In the genomic region with DNA sequence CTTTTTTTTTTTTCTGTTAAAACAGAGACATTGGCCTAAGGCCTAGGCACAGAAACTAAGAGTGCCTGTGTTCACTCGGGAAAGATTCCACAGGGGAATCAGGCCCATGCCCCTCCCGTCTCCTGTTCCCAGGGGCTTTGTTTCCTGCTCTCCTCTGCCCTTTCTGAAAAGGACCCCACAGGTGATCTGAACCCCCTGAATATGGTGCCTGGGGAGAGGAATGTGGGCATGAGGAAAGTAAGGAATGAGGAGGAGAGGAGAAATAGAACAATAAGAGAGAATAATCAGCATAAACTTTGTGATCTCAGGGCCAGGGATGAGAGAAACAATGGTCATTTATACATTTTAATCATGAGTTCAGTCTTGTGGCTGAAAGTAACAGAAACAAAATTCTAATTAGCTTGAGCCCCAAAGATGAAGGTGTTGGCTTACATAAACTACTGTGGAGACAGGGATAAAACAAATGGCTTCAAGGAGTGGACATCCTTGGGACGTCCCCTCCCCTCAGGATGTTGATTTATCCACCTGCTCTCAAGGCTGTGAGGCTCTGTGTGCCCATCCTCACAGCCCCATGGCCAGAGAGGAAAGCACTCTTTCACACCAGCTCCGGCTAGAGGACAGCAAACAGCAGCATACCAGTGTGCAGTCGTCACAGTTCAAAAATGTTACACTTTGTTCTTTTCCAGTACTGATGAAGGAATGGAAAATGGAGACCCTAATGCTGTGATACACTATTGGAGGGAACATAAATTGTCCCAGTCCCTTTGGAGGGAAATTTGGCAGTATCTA, we compare ENCODE assay signal across 1 cellular context.
TF ChIP-seq lines count a peak whose summit lies in the region.

No MANE protein-coding gene starts in this region.

TF ChIP-seq in HepG2, 621 proteins besides CTCF, POLR2A, EP300 and RAD21 (continued from another document and continues in another):
- TF ChIP-seq ZNF629 (CRISPR knock-in tag; conservative IDR thresholded peaks at IDR 0.05) = 0 out of 2 replicates have a peak, but pooled peaks have one; percentile 26
- TF ChIP-seq MATR3 (CRISPR knock-in tag; IDR thresholded peaks at IDR 0.05) = no peak
- TF ChIP-seq ZNF556 (CRISPR knock-in tag; IDR thresholded peaks at IDR 0.05; ENCODE audit: borderline replicate concordance) = peak; percentile 60; the same call in 1 of the 2 replicates
- TF ChIP-seq MAFK (conservative IDR thresholded peaks at IDR 0.05 in 1 of 2, IDR thresholded peaks at IDR 0.05 in 1 of 2; ENCODE audit: low read length in 2 of 2) = no peak
- no peak for TF ChIP-seq ZNF567 (CRISPR knock-in tag; IDR thresholded peaks at IDR 0.05; ENCODE audit: borderline replicate concordance)
- TF ChIP-seq, protein P1, sequence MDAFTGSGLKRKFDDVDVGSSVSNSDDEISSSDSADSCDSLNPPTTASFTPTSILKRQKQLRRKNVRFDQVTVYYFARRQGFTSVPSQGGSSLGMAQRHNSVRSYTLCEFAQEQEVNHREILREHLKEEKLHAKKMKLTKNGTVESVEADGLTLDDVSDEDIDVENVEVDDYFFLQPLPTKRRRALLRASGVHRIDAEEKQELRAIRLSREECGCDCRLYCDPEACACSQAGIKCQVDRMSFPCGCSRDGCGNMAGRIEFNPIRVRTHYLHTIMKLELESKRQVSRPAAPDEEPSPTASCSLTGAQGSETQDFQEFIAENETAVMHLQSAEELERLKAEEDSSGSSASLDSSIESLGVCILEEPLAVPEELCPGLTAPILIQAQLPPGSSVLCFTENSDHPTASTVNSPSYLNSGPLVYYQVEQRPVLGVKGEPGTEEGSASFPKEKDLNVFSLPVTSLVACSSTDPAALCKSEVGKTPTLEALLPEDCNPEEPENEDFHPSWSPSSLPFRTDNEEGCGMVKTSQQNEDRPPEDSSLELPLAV (CRISPR knock-in tag; conservative IDR thresholded peaks at IDR 0.05; ENCODE audit: low read depth) = no peak
- TF ChIP-seq ZNF12 (CRISPR knock-in tag; IDR thresholded peaks at IDR 0.05) = 0 out of 2 replicates have a peak, but pooled peaks have one; percentile 51
- peak; percentile 53; the same call in 1 of the 2 replicates for TF ChIP-seq NR2C2 (CRISPR knock-in tag; IDR thresholded peaks at IDR 0.05; ENCODE audit: borderline replicate concordance)
- TF ChIP-seq GPN1 (CRISPR knock-in tag; IDR thresholded peaks at IDR 0.05; ENCODE audit: borderline replicate concordance) = no peak
- no peak for TF ChIP-seq ZNF841 (CRISPR knock-in tag; IDR thresholded peaks at IDR 0.05; ENCODE audit: borderline replicate concordance)
- TF ChIP-seq TBX3 (IDR thresholded peaks at IDR 0.05; ENCODE audit: borderline replicate concordance) = peak; percentile 49; the same call in 1 of the 2 replicates
- TF ChIP-seq, protein P2, sequence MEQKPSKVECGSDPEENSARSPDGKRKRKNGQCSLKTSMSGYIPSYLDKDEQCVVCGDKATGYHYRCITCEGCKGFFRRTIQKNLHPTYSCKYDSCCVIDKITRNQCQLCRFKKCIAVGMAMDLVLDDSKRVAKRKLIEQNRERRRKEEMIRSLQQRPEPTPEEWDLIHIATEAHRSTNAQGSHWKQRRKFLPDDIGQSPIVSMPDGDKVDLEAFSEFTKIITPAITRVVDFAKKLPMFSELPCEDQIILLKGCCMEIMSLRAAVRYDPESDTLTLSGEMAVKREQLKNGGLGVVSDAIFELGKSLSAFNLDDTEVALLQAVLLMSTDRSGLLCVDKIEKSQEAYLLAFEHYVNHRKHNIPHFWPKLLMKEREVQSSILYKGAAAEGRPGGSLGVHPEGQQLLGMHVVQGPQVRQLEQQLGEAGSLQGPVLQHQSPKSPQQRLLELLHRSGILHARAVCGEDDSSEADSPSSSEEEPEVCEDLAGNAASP (CRISPR knock-in tag; IDR thresholded peaks at IDR 0.05; ENCODE audit: borderline replicate concordance) = 0 out of 2 replicates have a peak, but pooled peaks have one; percentile 34
- no peak for TF ChIP-seq ZNF350 (CRISPR knock-in tag; IDR thresholded peaks at IDR 0.05; ENCODE audit: borderline replicate concordance, low read depth)
- no peak for TF ChIP-seq CHD2 (IDR thresholded peaks at IDR 0.05; ENCODE audit: low read depth, low read length)
- no peak for TF ChIP-seq ZNF790 (CRISPR knock-in tag; IDR thresholded peaks at IDR 0.05; ENCODE audit: borderline replicate concordance)
- TF ChIP-seq, protein P3, sequence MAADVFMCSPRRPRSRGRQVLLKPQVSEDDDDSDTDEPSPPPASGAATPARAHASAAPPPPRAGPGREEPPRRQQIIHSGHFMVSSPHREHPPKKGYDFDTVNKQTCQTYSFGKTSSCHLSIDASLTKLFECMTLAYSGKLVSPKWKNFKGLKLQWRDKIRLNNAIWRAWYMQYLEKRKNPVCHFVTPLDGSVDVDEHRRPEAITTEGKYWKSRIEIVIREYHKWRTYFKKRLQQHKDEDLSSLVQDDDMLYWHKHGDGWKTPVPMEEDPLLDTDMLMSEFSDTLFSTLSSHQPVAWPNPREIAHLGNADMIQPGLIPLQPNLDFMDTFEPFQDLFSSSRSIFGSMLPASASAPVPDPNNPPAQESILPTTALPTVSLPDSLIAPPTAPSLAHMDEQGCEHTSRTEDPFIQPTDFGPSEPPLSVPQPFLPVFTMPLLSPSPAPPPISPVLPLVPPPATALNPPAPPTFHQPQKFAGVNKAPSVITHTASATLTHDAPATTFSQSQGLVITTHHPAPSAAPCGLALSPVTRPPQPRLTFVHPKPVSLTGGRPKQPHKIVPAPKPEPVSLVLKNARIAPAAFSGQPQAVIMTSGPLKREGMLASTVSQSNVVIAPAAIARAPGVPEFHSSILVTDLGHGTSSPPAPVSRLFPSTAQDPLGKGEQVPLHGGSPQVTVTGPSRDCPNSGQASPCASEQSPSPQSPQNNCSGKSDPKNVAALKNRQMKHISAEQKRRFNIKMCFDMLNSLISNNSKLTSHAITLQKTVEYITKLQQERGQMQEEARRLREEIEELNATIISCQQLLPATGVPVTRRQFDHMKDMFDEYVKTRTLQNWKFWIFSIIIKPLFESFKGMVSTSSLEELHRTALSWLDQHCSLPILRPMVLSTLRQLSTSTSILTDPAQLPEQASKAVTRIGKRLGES (CRISPR knock-in tag; IDR thresholded peaks at IDR 0.05; ENCODE audit: borderline replicate concordance) = no peak
- no peak for TF ChIP-seq HNF1A (IDR thresholded peaks at IDR 0.05; ENCODE audit: low read depth)
- no peak for TF ChIP-seq HNF1A (CRISPR knock-in tag; IDR thresholded peaks at IDR 0.05; ENCODE audit: borderline replicate concordance)
- TF ChIP-seq ZNF746 (CRISPR knock-in tag; IDR thresholded peaks at IDR 0.05) = no peak
- TF ChIP-seq SPEN (CRISPR knock-in tag; IDR thresholded peaks at IDR 0.05; ENCODE audit: low read depth) = peak; percentile 54; the same call in 1 of the 2 replicates
- peak; percentile 30; the same call in 1 of the 2 replicates for TF ChIP-seq ZNF441 (CRISPR knock-in tag; IDR thresholded peaks at IDR 0.05; ENCODE audit: borderline replicate concordance)
- TF ChIP-seq NKX3-1 (CRISPR knock-in tag; IDR thresholded peaks at IDR 0.05) = no peak
- TF ChIP-seq ZNF557 (CRISPR knock-in tag; IDR thresholded peaks at IDR 0.05) = no peak
- TF ChIP-seq RNF2 (conservative IDR thresholded peaks at IDR 0.05; ENCODE audit: low read depth) = no peak
- TF ChIP-seq KMT2A (CRISPR knock-in tag; IDR thresholded peaks at IDR 0.05) = no peak
- TF ChIP-seq TGIF2 (CRISPR knock-in tag; IDR thresholded peaks at IDR 0.05) = no peak
- no peak for TF ChIP-seq ZFP36L1 (CRISPR knock-in tag; IDR thresholded peaks at IDR 0.05)
- peak; percentile 47; the same call in 1 of the 2 replicates for TF ChIP-seq ZNF891 (CRISPR knock-in tag; IDR thresholded peaks at IDR 0.05)
- TF ChIP-seq IRF2 (CRISPR knock-in tag; IDR thresholded peaks at IDR 0.05) = peak; percentile 83
- TF ChIP-seq, protein P4, sequence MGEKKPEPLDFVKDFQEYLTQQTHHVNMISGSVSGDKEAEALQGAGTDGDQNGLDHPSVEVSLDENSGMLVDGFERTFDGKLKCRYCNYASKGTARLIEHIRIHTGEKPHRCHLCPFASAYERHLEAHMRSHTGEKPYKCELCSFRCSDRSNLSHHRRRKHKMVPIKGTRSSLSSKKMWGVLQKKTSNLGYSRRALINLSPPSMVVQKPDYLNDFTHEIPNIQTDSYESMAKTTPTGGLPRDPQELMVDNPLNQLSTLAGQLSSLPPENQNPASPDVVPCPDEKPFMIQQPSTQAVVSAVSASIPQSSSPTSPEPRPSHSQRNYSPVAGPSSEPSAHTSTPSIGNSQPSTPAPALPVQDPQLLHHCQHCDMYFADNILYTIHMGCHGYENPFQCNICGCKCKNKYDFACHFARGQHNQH (CRISPR knock-in tag; IDR thresholded peaks at IDR 0.05) = peak; percentile 93
- TF ChIP-seq MIXL1 (CRISPR knock-in tag; IDR thresholded peaks at IDR 0.05) = peak; percentile 49; the same call in 1 of the 2 replicates
- TF ChIP-seq GLI4 (CRISPR knock-in tag; IDR thresholded peaks at IDR 0.05; ENCODE audit: borderline replicate concordance) = peak; percentile 37; the same call in 1 of the 2 replicates
- no peak for TF ChIP-seq ATRX (CRISPR knock-in tag; IDR thresholded peaks at IDR 0.05; ENCODE audit: borderline replicate concordance)
- TF ChIP-seq, protein P5, sequence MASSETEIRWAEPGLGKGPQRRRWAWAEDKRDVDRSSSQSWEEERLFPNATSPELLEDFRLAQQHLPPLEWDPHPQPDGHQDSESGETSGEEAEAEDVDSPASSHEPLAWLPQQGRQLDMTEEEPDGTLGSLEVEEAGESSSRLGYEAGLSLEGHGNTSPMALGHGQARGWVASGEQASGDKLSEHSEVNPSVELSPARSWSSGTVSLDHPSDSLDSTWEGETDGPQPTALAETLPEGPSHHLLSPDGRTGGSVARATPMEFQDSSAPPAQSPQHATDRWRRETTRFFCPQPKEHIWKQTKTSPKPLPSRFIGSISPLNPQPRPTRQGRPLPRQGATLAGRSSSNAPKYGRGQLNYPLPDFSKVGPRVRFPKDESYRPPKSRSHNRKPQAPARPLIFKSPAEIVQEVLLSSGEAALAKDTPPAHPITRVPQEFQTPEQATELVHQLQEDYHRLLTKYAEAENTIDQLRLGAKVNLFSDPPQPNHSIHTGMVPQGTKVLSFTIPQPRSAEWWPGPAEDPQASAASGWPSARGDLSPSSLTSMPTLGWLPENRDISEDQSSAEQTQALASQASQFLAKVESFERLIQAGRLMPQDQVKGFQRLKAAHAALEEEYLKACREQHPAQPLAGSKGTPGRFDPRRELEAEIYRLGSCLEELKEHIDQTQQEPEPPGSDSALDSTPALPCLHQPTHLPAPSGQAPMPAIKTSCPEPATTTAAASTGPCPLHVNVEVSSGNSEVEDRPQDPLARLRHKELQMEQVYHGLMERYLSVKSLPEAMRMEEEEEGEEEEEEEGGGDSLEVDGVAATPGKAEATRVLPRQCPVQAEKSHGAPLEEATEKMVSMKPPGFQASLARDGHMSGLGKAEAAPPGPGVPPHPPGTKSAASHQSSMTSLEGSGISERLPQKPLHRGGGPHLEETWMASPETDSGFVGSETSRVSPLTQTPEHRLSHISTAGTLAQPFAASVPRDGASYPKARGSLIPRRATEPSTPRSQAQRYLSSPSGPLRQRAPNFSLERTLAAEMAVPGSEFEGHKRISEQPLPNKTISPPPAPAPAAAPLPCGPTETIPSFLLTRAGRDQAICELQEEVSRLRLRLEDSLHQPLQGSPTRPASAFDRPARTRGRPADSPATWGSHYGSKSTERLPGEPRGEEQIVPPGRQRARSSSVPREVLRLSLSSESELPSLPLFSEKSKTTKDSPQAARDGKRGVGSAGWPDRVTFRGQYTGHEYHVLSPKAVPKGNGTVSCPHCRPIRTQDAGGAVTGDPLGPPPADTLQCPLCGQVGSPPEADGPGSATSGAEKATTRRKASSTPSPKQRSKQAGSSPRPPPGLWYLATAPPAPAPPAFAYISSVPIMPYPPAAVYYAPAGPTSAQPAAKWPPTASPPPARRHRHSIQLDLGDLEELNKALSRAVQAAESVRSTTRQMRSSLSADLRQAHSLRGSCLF (CRISPR knock-in tag; IDR thresholded peaks at IDR 0.05; ENCODE audit: borderline replicate concordance) = no peak
- no peak for TF ChIP-seq SIX1 (CRISPR knock-in tag; IDR thresholded peaks at IDR 0.05; ENCODE audit: borderline replicate concordance)
- TF ChIP-seq ZFP62 (CRISPR knock-in tag; IDR thresholded peaks at IDR 0.05) = no peak
- TF ChIP-seq MTA1 (CRISPR knock-in tag; IDR thresholded peaks at IDR 0.05; ENCODE audit: borderline replicate concordance) = 0 out of 2 replicates have a peak, but pooled peaks have one; percentile 36
- TF ChIP-seq PHF21A (CRISPR knock-in tag; IDR thresholded peaks at IDR 0.05) = peak; percentile 67; the same call in 1 of the 2 replicates
- peak; percentile 82 for TF ChIP-seq NCOA2 (CRISPR knock-in tag; IDR thresholded peaks at IDR 0.05)
- TF ChIP-seq SNAPC5 (CRISPR knock-in tag; IDR thresholded peaks at IDR 0.05; ENCODE audit: borderline replicate concordance) = no peak
- no peak for TF ChIP-seq NCOA1 (CRISPR knock-in tag; IDR thresholded peaks at IDR 0.05)
- TF ChIP-seq, protein P6, sequence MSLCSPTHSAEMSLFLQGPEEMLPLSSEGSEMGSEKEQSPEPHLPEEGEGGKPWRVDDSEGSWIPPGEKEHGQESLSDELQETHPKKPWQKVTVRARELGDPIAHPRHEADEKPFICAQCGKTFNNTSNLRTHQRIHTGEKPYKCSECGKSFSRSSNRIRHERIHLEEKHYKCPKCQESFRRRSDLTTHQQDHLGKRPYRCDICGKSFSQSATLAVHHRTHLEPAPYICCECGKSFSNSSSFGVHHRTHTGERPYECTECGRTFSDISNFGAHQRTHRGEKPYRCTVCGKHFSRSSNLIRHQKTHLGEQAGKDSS (CRISPR knock-in tag; IDR thresholded peaks at IDR 0.05; ENCODE audit: borderline replicate concordance, low read depth) = peak; percentile 68; the same call in 1 of the 2 replicates
- no peak for TF ChIP-seq FOXJ3 (CRISPR knock-in tag; IDR thresholded peaks at IDR 0.05; ENCODE audit: borderline replicate concordance)
- TF ChIP-seq ZNF766 (CRISPR knock-in tag; IDR thresholded peaks at IDR 0.05; ENCODE audit: borderline replicate concordance) = no peak
